21 cellular contexts compared by ENCODE assay signal in the genomic region with DNA sequence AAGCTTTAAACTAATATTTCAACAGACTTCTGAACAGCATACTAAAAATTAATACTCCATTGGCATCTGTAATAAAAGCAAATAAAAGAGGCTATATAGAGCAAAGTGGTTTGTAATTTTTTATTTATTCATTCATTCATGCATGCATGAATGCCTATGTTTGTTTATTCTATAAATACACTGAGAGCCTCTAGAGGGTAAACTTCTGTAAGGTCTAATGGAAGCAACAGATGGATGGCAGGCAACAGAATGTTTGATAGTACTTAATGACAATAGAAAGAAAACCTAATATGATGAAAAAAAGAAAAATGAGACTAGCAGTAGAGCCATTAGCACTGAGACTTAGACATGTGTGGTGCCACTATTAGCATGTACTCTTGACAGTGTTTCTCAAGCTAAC.
DNase-seq lines count a peak whose midpoint lies in the region; ATAC-seq and TF ChIP-seq lines count a peak whose summit lies in the region.
"Had no signal": no experiment of that assay in that cellular context is flagged by ENCODE, and none has a peak within 500 bp of the region (broad histone marks: within the 10 kb centered on the region; RNA-seq: fewer than 3 reads in every experiment).

No MANE protein-coding gene starts in this region.

- no peak for ATAC-seq in GM18858 (IDR thresholded peaks at IDR 0.05; ENCODE audit: unreplicated experiment)
- ATAC-seq: gastrocnemius medialis, left lung, right cardiac atrium had no signal

- TF ChIP-seq CTCF in AG09319 (IDR thresholded peaks at IDR 0.05; ENCODE audit: low read depth, low read length), result no peak

- DNase-seq in AG09319 (ENCODE audit: extremely low read depth, low read depth), result peak; percentile 22
- peak; percentile 95 for DNase-seq in DMS79 treated with DMSO at 0.1 percent for 48 hours (lab: John Stamatoyannopoulos, UW)
- peak; percentile 36 for DNase-seq in NCI-H2029 (lab: John Stamatoyannopoulos, UW)
- DNase-seq in NCI-H774 (lab: John Stamatoyannopoulos, UW), result peak; percentile 42
- no peak for DNase-seq in stimulated activated CD8-positive, alpha-beta memory T cell treated with anti-CD3 and anti-CD28 coated beads, Interleukin-4, amount 100 ng/mL, for 48 hours
- DNase-seq in midbrain (lab: John Stamatoyannopoulos, UW), result no peak
- DNase-seq in activated naive CD4-positive, alpha-beta T cell treated with Interleukin-2 at 50 U/mL for 16 hours, result no peak
- DNase-seq: ACHN; activated CD4-positive, alpha-beta T cell treated with anti-CD3 and anti-CD28 coated beads for 1 hour; activated effector memory CD4-positive, alpha-beta T cell treated with anti-CD3 and anti-CD28 coated beads, Interleukin-2, amount 50 U/mL, for 16 hours; Caco-2; dermis blood vessel endothelial cell; gastrocnemius medialis; hippocampal formation; left lung; mesenchymal stem cell; NCI-H524; right cardiac atrium; stimulated activated CD4-positive, alpha-beta T cell treated with anti-CD3 and anti-CD28 coated beads, Interleukin-2, amount 100 ng/mL, for 48 hours; trophoblast cell had no signal

Comparison
In these comparisons a context has a peak if more than half of its experiments do, and no peak if none do; other contexts are left out.
1. DNase-seq: peak in AG09319 (single experiment), DMS79 treated with DMSO at 0.1 percent for 48 hours (single experiment), NCI-H2029 (single experiment) and NCI-H774 (single experiment); none in stimulated activated CD8-positive, alpha-beta memory T cell treated with anti-CD3 and anti-CD28 coated beads, Interleukin-4, amount 100 ng/mL, for 48 hours (single experiment), midbrain (single experiment) and activated naive CD4-positive, alpha-beta T cell treated with Interleukin-2 at 50 U/mL for 16 hours (single experiment).